ENCODE assay signal across 10 cellular contexts in the genomic region with DNA sequence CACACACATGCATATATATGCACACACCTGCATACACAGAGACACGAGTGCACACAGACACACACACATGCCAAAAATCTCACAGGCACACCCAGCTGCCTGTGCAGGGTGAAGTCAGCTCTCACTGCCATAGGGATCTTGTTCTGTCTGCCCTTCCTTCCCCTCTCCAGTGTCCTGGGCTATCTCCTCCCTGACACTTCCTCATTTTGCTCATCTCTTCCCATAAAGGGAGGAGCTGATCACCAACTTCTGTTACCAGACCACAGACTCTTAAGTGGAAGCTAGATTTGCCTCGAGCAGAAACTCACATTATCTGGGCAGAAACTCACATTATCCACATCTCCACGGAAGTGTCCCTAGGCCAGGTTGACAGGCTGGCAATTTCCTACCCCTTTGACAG. TPM values are rescaled to one million over a fixed set of nuclear protein-coding genes. Genes with fewer than 3 reads are reported as not detected.
DNase-seq lines count a peak whose midpoint lies in the region; ATAC-seq and TF ChIP-seq lines count a peak whose summit lies in the region.
"Had no signal": no experiment of that assay in that cellular context is flagged by ENCODE, and none has a peak within 500 bp of the region (broad histone marks: within the 10 kb centered on the region; RNA-seq: fewer than 3 reads in every experiment).

No MANE protein-coding gene starts in this region.

- 17 to 57% (median 45%) methylated on average over 2 to 3 of the region's 3 CpGs for WGBS in adrenal gland, 4 donors
- WGBS in endodermal cell (ENCODE audit: insufficient coverage in 1 of 2, insufficient read length in 1 of 2), 2 experiments: 26 to 60% methylated on average over 1 to 3 of the region's 3 CpGs

- intact Hi-C loops in adrenal gland (cut with DNase I) (loop anchor here in 1 of 2 donors (2.0 kb wide), 1 partner anchor 152 kb away; no protein-coding TSS in a partner anchor), natural killer cell (cut with micrococcal nuclease) (loop anchor here (1.0 kb wide), 2 partner anchors 70 to 153 kb away; no protein-coding TSS in a partner anchor)

- no peak for DNase-seq in CD4-positive, CD25-positive, alpha-beta regulatory T cell
- DNase-seq in MV-4-11 (lab: John Stamatoyannopoulos, UW): peak; percentile 95
- peak in 2 of 7 donors; percentile 37 to 49 for DNase-seq in adrenal gland
- no peak for DNase-seq in natural killer cell
- DNase-seq in RKO (ENCODE audit: low spot score): no peak
- no peak for DNase-seq in endodermal cell
- DNase-seq in NCI-H1930 (lab: John Stamatoyannopoulos, UW): no peak
- DNase-seq: NCI-H1436 had no signal

- peak overlapping the region; percentile 84 for H3K27ac ChIP-seq in CD4-positive, CD25-positive, alpha-beta regulatory T cell (ENCODE audit: insufficient read depth, low read length, poor library complexity, severe bottlenecking)
- H3K27ac ChIP-seq in adrenal gland (peak overlapping the region in 3 of 5 donors; percentile 48 to 91 (median 66)), endodermal cell (ENCODE audit: low read depth, low read length) (no peak overlapping the region)

- H3K36me3 Mint-ChIP-seq in CD4-positive, CD25-positive, alpha-beta regulatory T cell: peaks cover 84% of the 10 kb centered on the region
- peaks cover 39% of the 10 kb centered on the region for H3K36me3 Mint-ChIP-seq in natural killer cell
- H3K36me3 Mint-ChIP-seq in endodermal cell (ENCODE audit: low read depth): no peaks in the 10 kb centered on the region

- H3K36me3 ChIP-seq in CD4-positive, CD25-positive, alpha-beta regulatory T cell (ENCODE audit: control insufficient read depth, insufficient read depth, low read length): peaks cover 93% of the 10 kb centered on the region
- H3K36me3 ChIP-seq in adrenal gland (replicated peaks in 1 of 2) (no peaks in the 10 kb centered on the region), endodermal cell (ENCODE audit: control insufficient read depth, insufficient read depth, low read length) (no peaks in the 10 kb centered on the region)

- H3K4me3 Mint-ChIP-seq in CD4-positive, CD25-positive, alpha-beta regulatory T cell: peak overlapping the region; percentile 67 to 88 (median 80)
- H3K4me3 Mint-ChIP-seq in natural killer cell (peak overlapping the region; percentile 71), endodermal cell (no peak overlapping the region)

- peak overlapping the region; percentile 86 to 96 (median 93) for H3K27ac Mint-ChIP-seq in CD4-positive, CD25-positive, alpha-beta regulatory T cell
- H3K27ac Mint-ChIP-seq in natural killer cell: peak overlapping the region; percentile 94 to 99
- no peak overlapping the region for H3K27ac Mint-ChIP-seq in endodermal cell
- H3K27ac Mint-ChIP-seq: progenitor cell of endocrine pancreas had no signal

- TF ChIP-seq POLR2A in adrenal gland (IDR thresholded peaks at IDR 0.05): no peak

- TF ChIP-seq CTCF in adrenal gland (IDR thresholded peaks at IDR 0.05): no peak
- TF ChIP-seq CTCF in natural killer cell (IDR thresholded peaks at IDR 0.05): no peak
- TF ChIP-seq CTCF in endodermal cell (conservative IDR thresholded peaks at IDR 0.05): no peak

- peaks cover 16 to 93% (median 72%) of the 10 kb centered on the region in 4 donors for H3K4me1 Mint-ChIP-seq in CD4-positive, CD25-positive, alpha-beta regulatory T cell
- H3K4me1 Mint-ChIP-seq in natural killer cell (peaks cover 55 to 62% of the 10 kb centered on the region in 2 donors), endodermal cell (peaks cover 6% of the 10 kb centered on the region)

- peak overlapping the region; percentile 54 for H3K4me3 ChIP-seq in CD4-positive, CD25-positive, alpha-beta regulatory T cell (ENCODE audit: low read depth, low read length)
- H3K4me3 ChIP-seq in adrenal gland: no peak overlapping the region
- H3K4me3 ChIP-seq in endodermal cell (ENCODE audit: low read length): no peak overlapping the region

- H3K27me3 ChIP-seq in CD4-positive, CD25-positive, alpha-beta regulatory T cell (ENCODE audit: control insufficient read depth, insufficient read depth, low read length): no peaks in the 10 kb centered on the region
- H3K27me3 ChIP-seq in adrenal gland: no peaks in the 10 kb centered on the region
- peaks cover 10% of the 10 kb centered on the region for H3K27me3 ChIP-seq in endodermal cell (ENCODE audit: control insufficient read depth, insufficient read depth, low read length, poor library complexity, severe bottlenecking)

- no peaks in the 10 kb centered on the region for H3K9me3 ChIP-seq in CD4-positive, CD25-positive, alpha-beta regulatory T cell (ENCODE audit: control insufficient read depth in 2 of 2, low read length in 2 of 2)
- H3K9me3 ChIP-seq in adrenal gland (replicated peaks in 1 of 3) (no peaks in the 10 kb centered on the region), endodermal cell (ENCODE audit: control insufficient read depth, low read length) (no peaks in the 10 kb centered on the region)

- H3K4me1 ChIP-seq in CD4-positive, CD25-positive, alpha-beta regulatory T cell (ENCODE audit: control insufficient read depth, insufficient read depth, low read length, poor library complexity, severe bottlenecking): peaks cover 92% of the 10 kb centered on the region
- H3K4me1 ChIP-seq in adrenal gland (replicated peaks in 1 of 2) (peaks cover 8 to 31% of the 10 kb centered on the region in 2 donors), endodermal cell (ENCODE audit: control insufficient read depth, insufficient read depth, low read length) (no peaks in the 10 kb centered on the region)

- ATAC-seq in CD4-positive, CD25-positive, alpha-beta regulatory T cell (ENCODE audit: low read depth in 2 of 2): no peak
- ATAC-seq in natural killer cell (peak in 1 of 3 donors; percentile 34), HG03460 (IDR thresholded peaks at IDR 0.05; ENCODE audit: unreplicated experiment) (no peak)

- H3K9me3 Mint-ChIP-seq in CD4-positive, CD25-positive, alpha-beta regulatory T cell: no peaks in the 10 kb centered on the region
- H3K9me3 Mint-ChIP-seq in natural killer cell (no peaks in the 10 kb centered on the region), endodermal cell (no peaks in the 10 kb centered on the region)

- no peaks in the 10 kb centered on the region for H3K27me3 Mint-ChIP-seq in CD4-positive, CD25-positive, alpha-beta regulatory T cell
- H3K27me3 Mint-ChIP-seq in natural killer cell (ENCODE audit: low read depth in 2 of 2) (no peaks in the 10 kb centered on the region), endodermal cell (ENCODE audit: insufficient read depth) (peaks cover 9% of the 10 kb centered on the region)

- H3K9ac ChIP-seq in endodermal cell (ENCODE audit: extremely low read depth, low read length, poor library complexity, severe bottlenecking): no peak overlapping the region

RNA-seq across cellular contexts. Expression of a gene that starts 28.7 kb away (rescaled TPM):
- total RNA-seq in CD4-positive, CD25-positive, alpha-beta regulatory T cell: 351 TPM
- polyA plus RNA-seq in CD4-positive, CD25-positive, alpha-beta regulatory T cell: 100 to 1,000 TPM; 164 to 207 (median 192) TPM
- total RNA-seq in adrenal gland (10 to 100 TPM in 7 of 8 donors, 1 to 10 TPM in 1; 5.2 to 53.7 (median 23.0) TPM), natural killer cell (100 to 1,000 TPM; 376 to 488 (median 450) TPM), endodermal cell (under 1 TPM in 1 of 2 donors, not detected in 1; 0.11 TPM)
- polyA plus RNA-seq in adrenal gland: 10 to 100 TPM in 2 of 3 donors, 1 to 10 TPM in 1; 9.3 to 17.1 (median 13.9) TPM
- polyA plus RNA-seq in endodermal cell (2013, experiment 1 of 2): not detected
- not detected for polyA plus RNA-seq in endodermal cell (2013, experiment 2 of 2)
- total RNA-seq: progenitor cell of endocrine pancreas had no signal

RNA-seq across cellular contexts. Expression of a gene that starts 36.1 kb away (rescaled TPM):
- not detected for total RNA-seq in CD4-positive, CD25-positive, alpha-beta regulatory T cell
- polyA plus RNA-seq in CD4-positive, CD25-positive, alpha-beta regulatory T cell: 1 to 10 TPM in 1 of 4 donors, under 1 TPM in 3; 0.44 to 1.1 (median 0.69) TPM
- total RNA-seq in adrenal gland (under 1 TPM in 1 of 8 donors, not detected in 7; 0.39 TPM), natural killer cell (not detected), endodermal cell (under 1 TPM in 1 of 2 donors, not detected in 1; 0.95 TPM)
- under 1 TPM in 1 of 3 donors, not detected in 2; 0.80 TPM for polyA plus RNA-seq in adrenal gland
- polyA plus RNA-seq in endodermal cell (2013, experiment 1 of 2): 0.78 TPM
- polyA plus RNA-seq in endodermal cell (2013, experiment 2 of 2): 0.95 TPM
- total RNA-seq: progenitor cell of endocrine pancreas had no signal
